In genomic region chr2:3117650-3118216, GRCh38 we compare ENCODE assay signal across 1 cellular context.
TF ChIP-seq lines count a peak whose summit lies in the region.

No MANE protein-coding gene starts in this region.

TF ChIP-seq in GM23338, 12 proteins besides CTCF, POLR2A, EP300 and RAD21 (continued from another document):
- TF ChIP-seq ZNF462 (CRISPR knock-in tag; IDR thresholded peaks at IDR 0.05) (no peak), NANOG (IDR thresholded peaks at IDR 0.05; ENCODE audit: borderline replicate concordance) (no peak)
- TF ChIP-seq, protein P1, sequence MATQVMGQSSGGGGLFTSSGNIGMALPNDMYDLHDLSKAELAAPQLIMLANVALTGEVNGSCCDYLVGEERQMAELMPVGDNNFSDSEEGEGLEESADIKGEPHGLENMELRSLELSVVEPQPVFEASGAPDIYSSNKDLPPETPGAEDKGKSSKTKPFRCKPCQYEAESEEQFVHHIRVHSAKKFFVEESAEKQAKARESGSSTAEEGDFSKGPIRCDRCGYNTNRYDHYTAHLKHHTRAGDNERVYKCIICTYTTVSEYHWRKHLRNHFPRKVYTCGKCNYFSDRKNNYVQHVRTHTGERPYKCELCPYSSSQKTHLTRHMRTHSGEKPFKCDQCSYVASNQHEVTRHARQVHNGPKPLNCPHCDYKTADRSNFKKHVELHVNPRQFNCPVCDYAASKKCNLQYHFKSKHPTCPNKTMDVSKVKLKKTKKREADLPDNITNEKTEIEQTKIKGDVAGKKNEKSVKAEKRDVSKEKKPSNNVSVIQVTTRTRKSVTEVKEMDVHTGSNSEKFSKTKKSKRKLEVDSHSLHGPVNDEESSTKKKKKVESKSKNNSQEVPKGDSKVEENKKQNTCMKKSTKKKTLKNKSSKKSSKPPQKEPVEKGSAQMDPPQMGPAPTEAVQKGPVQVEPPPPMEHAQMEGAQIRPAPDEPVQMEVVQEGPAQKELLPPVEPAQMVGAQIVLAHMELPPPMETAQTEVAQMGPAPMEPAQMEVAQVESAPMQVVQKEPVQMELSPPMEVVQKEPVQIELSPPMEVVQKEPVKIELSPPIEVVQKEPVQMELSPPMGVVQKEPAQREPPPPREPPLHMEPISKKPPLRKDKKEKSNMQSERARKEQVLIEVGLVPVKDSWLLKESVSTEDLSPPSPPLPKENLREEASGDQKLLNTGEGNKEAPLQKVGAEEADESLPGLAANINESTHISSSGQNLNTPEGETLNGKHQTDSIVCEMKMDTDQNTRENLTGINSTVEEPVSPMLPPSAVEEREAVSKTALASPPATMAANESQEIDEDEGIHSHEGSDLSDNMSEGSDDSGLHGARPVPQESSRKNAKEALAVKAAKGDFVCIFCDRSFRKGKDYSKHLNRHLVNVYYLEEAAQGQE (IDR thresholded peaks at IDR 0.05; ENCODE audit: unreplicated experiment): no peak
